Comparison of ENCODE assay signal across 10 cellular contexts in genomic region chr17:17052462-17053221, GRCh38. TPM values are rescaled to one million over a fixed set of nuclear protein-coding genes. Genes with fewer than 3 reads are reported as not detected.
DNase-seq lines count a peak whose midpoint lies in the region; ATAC-seq, FAIRE-seq and TF ChIP-seq lines count a peak whose summit lies in the region.
"Had no signal": no experiment of that assay in that cellular context is flagged by ENCODE, and none has a peak within 500 bp of the region (broad histone marks: within the 10 kb centered on the region; RNA-seq: fewer than 3 reads in every experiment).

No MANE protein-coding gene starts in this region.

- no peak for FAIRE-seq in kidney (lab: Jason Lieb, UNC)
- FAIRE-seq: HTR-8/SVneo had no signal

- peaks cover 94% of the 10 kb centered on the region for H3K79me2 ChIP-seq in GM23338 (replicated peaks; ENCODE audit: insufficient read depth)

- peaks cover 27% of the 10 kb centered on the region for H4K20me1 ChIP-seq in GM23338 (replicated peaks; ENCODE audit: insufficient read depth)

- no peaks in the 10 kb centered on the region for H3K9me3 ChIP-seq in adipocyte (ENCODE audit: control insufficient read depth, low read length)
- no peaks in the 10 kb centered on the region for H3K9me3 ChIP-seq in kidney (ENCODE audit: control insufficient read depth in 1 of 2, low read length in 2 of 2)
- no peaks in the 10 kb centered on the region for H3K9me3 ChIP-seq in skeletal muscle tissue (ENCODE audit: control insufficient read depth in 3 of 3, low read length in 3 of 3)

- DNase-seq in GM23338 (ENCODE audit: low spot score) (no peak), adipocyte (ENCODE audit: low read depth) (no peak), kidney (no peak), cortex of kidney (lab: John Stamatoyannopoulos, UW) (no peak)
- DNase-seq: NCI-H2171 had no signal

- 0 out of 2 replicates have a peak overlapping the region, but pooled peaks have one; percentile 42 for H3K27ac Mint-ChIP-seq in GM23338

- H3K9me3 Mint-ChIP-seq in GM23338: no peaks in the 10 kb centered on the region

- no peak for TF ChIP-seq CTCF in GM23338 (conservative IDR thresholded peaks at IDR 0.05; ENCODE audit: low read depth in 2 of 2)
- TF ChIP-seq CTCF in kidney (IDR thresholded peaks at IDR 0.05; ENCODE audit: borderline replicate concordance, extremely low read depth, insufficient read depth): no peak

- H3K4me3 Mint-ChIP-seq in GM23338: no peak overlapping the region

- no peak overlapping the region for H2AFZ ChIP-seq in GM23338

- intact Hi-C loops in kidney (cut with DNase I): no loop called here

- H3K4me2 ChIP-seq in GM23338: no peak overlapping the region

- peaks cover 31% of the 10 kb centered on the region for H3K4me1 Mint-ChIP-seq in GM23338

- H3K4me3 ChIP-seq in GM23338: no peak overlapping the region
- no peak overlapping the region for H3K4me3 ChIP-seq in adipocyte (ENCODE audit: low read length)
- H3K4me3 ChIP-seq in kidney (ENCODE audit: low read length in 2 of 2): no peak overlapping the region
- H3K4me3 ChIP-seq in skeletal muscle tissue (ENCODE audit: low read length in 3 of 3): peak overlapping the region; percentile 14 to 41 (median 32)

- H3K9me2 ChIP-seq in GM23338 (ENCODE audit: insufficient read depth): no peaks in the 10 kb centered on the region

- peaks cover 5% of the 10 kb centered on the region for H3K27me3 Mint-ChIP-seq in GM23338 (ENCODE audit: insufficient read depth, low read depth, poor library complexity)

- ATAC-seq in GM23338: no peak
- no peak for ATAC-seq in GM19463 (IDR thresholded peaks at IDR 0.05; ENCODE audit: unreplicated experiment)
- no peak for ATAC-seq in HG02973 (IDR thresholded peaks at IDR 0.05; ENCODE audit: unreplicated experiment)
- no peak for ATAC-seq in HG03521 (IDR thresholded peaks at IDR 0.05; ENCODE audit: unreplicated experiment)

- H3F3A ChIP-seq in GM23338 (replicated peaks; ENCODE audit: low read depth): no peaks in the 10 kb centered on the region

- H3K27me3 ChIP-seq in GM23338 (ENCODE audit: insufficient read depth): no peaks in the 10 kb centered on the region
- H3K27me3 ChIP-seq in adipocyte (replicated peaks; ENCODE audit: control insufficient read depth, insufficient read depth, low read length): no peaks in the 10 kb centered on the region
- H3K27me3 ChIP-seq in skeletal muscle tissue (ENCODE audit: control insufficient read depth in 3 of 3, insufficient read depth in 3 of 3, low read length in 3 of 3): no peaks in the 10 kb centered on the region

- H3K36me3 ChIP-seq in GM23338 (ENCODE audit: insufficient read depth) (no peaks in the 10 kb centered on the region; the same call in 1 of the 2 replicates), adipocyte (ENCODE audit: control insufficient read depth, insufficient read depth, low read length, severe bottlenecking) (peaks cover 8% of the 10 kb centered on the region), kidney (ENCODE audit: control insufficient read depth in 1 of 2, insufficient read depth in 2 of 2, low read length in 2 of 2) (no peaks in the 10 kb centered on the region), skeletal muscle tissue (ENCODE audit: control insufficient read depth in 3 of 3, insufficient read depth in 3 of 3, low read length in 3 of 3) (peaks cover 0 to 2% (median under 1%) of the 10 kb centered on the region in 3 donors)

- no peak overlapping the region for H3K27ac ChIP-seq in GM23338 (ENCODE audit: low read depth)
- peak overlapping the region; percentile 65 to 75 for H3K27ac ChIP-seq in kidney (ENCODE audit: low read depth in 2 of 2, low read length in 2 of 2)
- peak overlapping the region; percentile 67 for H3K27ac ChIP-seq in skeletal muscle tissue (ENCODE audit: low read depth, low read length)

- H3K4me1 ChIP-seq in GM23338 (ENCODE audit: insufficient read depth) (no peaks in the 10 kb centered on the region; the same call in 1 of the 2 replicates), adipocyte (ENCODE audit: control insufficient read depth, insufficient read depth, low read length) (peaks cover 51% of the 10 kb centered on the region), kidney (ENCODE audit: control insufficient read depth in 1 of 2, insufficient read depth in 1 of 2, low read depth in 1 of 2, low read length in 2 of 2) (peaks cover 54 to 56% of the 10 kb centered on the region in 2 donors), skeletal muscle tissue (ENCODE audit: control insufficient read depth in 3 of 3, insufficient read depth in 3 of 3, low read length in 3 of 3) (peaks cover 91 to 92% (median 91%) of the 10 kb centered on the region in 3 donors)

- peak overlapping the region; percentile 6 for H3K9ac ChIP-seq in adipocyte (ENCODE audit: low read length)
- peak overlapping the region; percentile 27 to 31 for H3K9ac ChIP-seq in kidney (ENCODE audit: low read length in 2 of 2)
- H3K9ac ChIP-seq in skeletal muscle tissue (ENCODE audit: low read depth in 1 of 3, low read length in 3 of 3): peak overlapping the region; percentile 46 to 79 (median 57)

- no peaks in the 10 kb centered on the region; the same call in 2 of the 3 replicates for H3K36me3 Mint-ChIP-seq in GM23338 (ENCODE audit: low read depth)

TF ChIP-seq in GM23338, 12 proteins besides CTCF, POLR2A, EP300 and RAD21 (continues in another document):
- TF ChIP-seq ZNF331 (CRISPR knock-in tag; IDR thresholded peaks at IDR 0.05; ENCODE audit: low read depth) (no peak), ETS1 (IDR thresholded peaks at IDR 0.05) (no peak), ZNF462 (CRISPR knock-in tag; IDR thresholded peaks at IDR 0.05) (no peak), JUNB (IDR thresholded peaks at IDR 0.05; ENCODE audit: unreplicated experiment) (no peak)

RNA-seq across cellular contexts. Expression of gene MPRIP, which starts 10.4 kb away (rescaled TPM):
- total RNA-seq in GM23338 (2014; rRNA removed; shearing (Covaris generic)): 84.6 and 113 TPM in 2 replicates
- polyA plus RNA-seq in GM23338 (2016; fragmentation: Nextera tagmentation; extraction: Ambion mirVana) (36.5 and 39.3 TPM in 2 replicates), kidney (ENCODE audit: insufficient read depth, low read depth, low replicate concordance) (120 TPM)
- total RNA-seq in kidney (250 TPM), skeletal muscle tissue (79.3 TPM)

Comparison
In these comparisons a context has a peak if more than half of its experiments do, and no peak if none do; other contexts are left out.
1. H3K4me3 ChIP-seq: peak in skeletal muscle tissue (3 of 3); none in GM23338 (single experiment), adipocyte (single experiment) and kidney (0 of 2).
2. H3K9ac ChIP-seq: peak in every context shown above with its lines; median percentile 57 in skeletal muscle tissue; 29 in kidney; 6 in adipocyte.